In the genomic region with DNA sequence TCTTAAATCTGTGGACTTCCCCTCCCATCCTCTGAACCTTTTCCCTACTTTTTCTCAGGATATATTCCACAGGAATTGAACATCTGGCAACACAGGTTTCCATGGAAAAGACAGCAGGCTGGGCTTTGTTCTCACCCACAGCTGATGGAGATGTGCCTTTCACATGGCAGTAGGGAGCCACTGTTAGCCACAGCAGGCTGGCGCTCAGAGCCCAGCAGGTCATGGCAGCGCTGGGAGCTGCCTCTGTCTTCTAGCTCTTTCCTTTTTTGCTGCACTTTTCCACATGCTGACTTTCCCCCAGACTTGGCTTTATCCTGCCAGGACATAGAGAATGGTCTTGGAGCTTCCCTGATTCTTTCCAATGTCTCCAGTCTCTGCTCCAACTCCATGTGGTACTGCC, we compare ENCODE assay signal across 18 cellular contexts.
A peak's percentile ranks its signal among the peaks of the same experiment; 100 is the strongest.
DNase-seq lines count a peak whose midpoint lies in the region; TF ChIP-seq lines count a peak whose summit lies in the region.
"Had no signal": no experiment of that assay in that cellular context is flagged by ENCODE, and none has a peak within 500 bp of the region (broad histone marks: within the 10 kb centered on the region; RNA-seq: fewer than 3 reads in every experiment).

No MANE protein-coding gene starts in this region.

- H3K4me1 ChIP-seq in H9 (ENCODE audit: insufficient read depth, low read length) (peaks cover 5% of the 10 kb centered on the region; the same call in 1 of the 2 replicates), HUES64 (ENCODE audit: insufficient read depth, low read length) (peaks cover 41% of the 10 kb centered on the region), endodermal cell (ENCODE audit: control insufficient read depth, insufficient read depth, low read length) (peaks cover 3% of the 10 kb centered on the region)

- H3K9me3 ChIP-seq in H9 (ENCODE audit: control insufficient read depth, low read depth, low read length) = no peaks in the 10 kb centered on the region
- peaks cover 4% of the 10 kb centered on the region; the same call in 1 of the 2 replicates for H3K9me3 ChIP-seq in HUES64 (ENCODE audit: insufficient read depth, low read depth, low read length)
- peaks cover 9% of the 10 kb centered on the region for H3K9me3 ChIP-seq in endodermal cell (ENCODE audit: control insufficient read depth, low read length)

- no peaks in the 10 kb centered on the region for H3K27me3 Mint-ChIP-seq in H9 (ENCODE audit: low read depth)
- H3K27me3 Mint-ChIP-seq in endodermal cell (ENCODE audit: insufficient read depth) = peaks cover 13% of the 10 kb centered on the region
- H3K27me3 Mint-ChIP-seq in osteocyte (ENCODE audit: unreplicated experiment) = peaks cover 6% of the 10 kb centered on the region

- H2BK20ac ChIP-seq in H9 (ENCODE audit: low read depth, low read length, poor library complexity, severe bottlenecking) = no peak overlapping the region

- H3K27ac Mint-ChIP-seq in H9 = peak overlapping the region; percentile 52 to 92 (median 83); a peak in 5 of 7 replicates
- no peak overlapping the region for H3K27ac Mint-ChIP-seq in endodermal cell
- no peak overlapping the region for H3K27ac Mint-ChIP-seq in osteocyte (ENCODE audit: unreplicated experiment)

- no peaks in the 10 kb centered on the region for H3K79me2 ChIP-seq in H9 (ENCODE audit: insufficient read depth, low read length)

- no peak overlapping the region for H3K4me2 ChIP-seq in H9 (ENCODE audit: insufficient read depth, insufficient read length, low read length)

- H3K79me1 ChIP-seq in H9 (ENCODE audit: insufficient read depth, low read depth, low read length, poor library complexity, severe bottlenecking) = no peaks in the 10 kb centered on the region

- DNase-seq in H9 (no peak), endodermal cell (peak; percentile 46), osteocyte (ENCODE audit: extremely low spot score, unreplicated experiment) (peak; percentile 32), NCI-H1694 (lab: John Stamatoyannopoulos, UW) (no peak), hypothalamus (lab: John Stamatoyannopoulos, UW) (no peak), NCI-H1930 (lab: John Stamatoyannopoulos, UW) (no peak)
- DNase-seq: C1 segment of cervical spinal cord; CD4-positive, alpha-beta memory T cell; COR-L47; KBM-7; MV-4-11; NCI-H1105 treated with DMSO at 0.1 percent for 48 hours; NCI-H187; NCI-H510A; NCI-H774; SIG-M5 had no signal

- H2BK15ac ChIP-seq in H9 (ENCODE audit: low read depth, low read length) = no peak overlapping the region

- WGBS in H9 (ENCODE audit: extremely low coverage, insufficient read length, low lambda C conversion rate) = no CpG with 5 or more reads among the region's 2 CpGs
- 45% methylated on average over 2 of the region's 2 CpGs for WGBS in HUES64
- 44 to 55% methylated on average over 2 of the region's 2 CpGs for WGBS in endodermal cell (ENCODE audit: insufficient coverage in 1 of 2, insufficient read length in 1 of 2), 2 experiments

- H3K9ac ChIP-seq in H9 (ENCODE audit: extremely low read depth, insufficient read length, low read length) (no peak overlapping the region), HUES64 (ENCODE audit: low read depth, low read length) (no peak overlapping the region), endodermal cell (ENCODE audit: extremely low read depth, low read length, poor library complexity, severe bottlenecking) (no peak overlapping the region)

- no peak overlapping the region for H3K18ac ChIP-seq in H9 (ENCODE audit: insufficient read length, low read depth, low read length)

- no peak overlapping the region for H2AFZ ChIP-seq in H9 (ENCODE audit: low read length)

- no peak overlapping the region for H2BK5ac ChIP-seq in H9 (ENCODE audit: insufficient read length, low read length)

- H3K4me1 Mint-ChIP-seq in H9 (peaks cover 77 to 82% of the 10 kb centered on the region in 2 experiments), endodermal cell (peaks cover 44% of the 10 kb centered on the region), osteocyte (ENCODE audit: unreplicated experiment) (no peaks in the 10 kb centered on the region)
- H3K4me1 Mint-ChIP-seq: CD4-positive, alpha-beta memory T cell had no signal

- H4K8ac ChIP-seq in H9 (replicated peaks; ENCODE audit: insufficient read length, low read depth, low read length) = no peak overlapping the region

- H3K9me3 Mint-ChIP-seq in H9 = peaks cover 0 to 24% of the 10 kb centered on the region in 2 experiments; a peak in 4 of 5 replicates
- H3K9me3 Mint-ChIP-seq in endodermal cell = peaks cover 6% of the 10 kb centered on the region
- no peaks in the 10 kb centered on the region for H3K9me3 Mint-ChIP-seq in osteocyte (ENCODE audit: unreplicated experiment)

- H3K14ac ChIP-seq in H9 (ENCODE audit: insufficient read depth, low read length) = no peak overlapping the region; the same call in 1 of the 2 replicates

- no peak overlapping the region for H2BK12ac ChIP-seq in H9 (ENCODE audit: insufficient read length, low read depth, low read length)

- H3K27me3 ChIP-seq in H9 (ENCODE audit: insufficient read depth, low read length) (no peaks in the 10 kb centered on the region), HUES64 (ENCODE audit: insufficient read depth, low read length) (no peaks in the 10 kb centered on the region), endodermal cell (ENCODE audit: control insufficient read depth, insufficient read depth, low read length, poor library complexity, severe bottlenecking) (no peaks in the 10 kb centered on the region)

- no peak overlapping the region for H3K23ac ChIP-seq in H9 (ENCODE audit: insufficient read length, low read depth, low read length)

- no peak overlapping the region for H2BK120ac ChIP-seq in H9 (ENCODE audit: low read depth, low read length, poor library complexity, severe bottlenecking)

- H3K36me3 Mint-ChIP-seq in H9 (ENCODE audit: insufficient read depth in 1 of 3, low read depth in 3 of 3) (peaks cover 0 to 2% (median 0%) of the 10 kb centered on the region in 3 experiments; a peak in 1 of 7 replicates), endodermal cell (ENCODE audit: low read depth) (no peaks in the 10 kb centered on the region), osteocyte (ENCODE audit: unreplicated experiment) (no peaks in the 10 kb centered on the region)
- H3K36me3 Mint-ChIP-seq: CD4-positive, alpha-beta memory T cell had no signal

- no peak overlapping the region for H3K4me3 ChIP-seq in HUES64 (ENCODE audit: low read length)
- H3K4me3 ChIP-seq in endodermal cell (ENCODE audit: low read length) = no peak overlapping the region
- H3K4me3 ChIP-seq: SK-N-MC had no signal

- no peaks in the 10 kb centered on the region for H4K20me1 ChIP-seq in H9 (ENCODE audit: control insufficient read depth, insufficient read depth, insufficient read length)

- H2AK5ac ChIP-seq in H9 (ENCODE audit: insufficient read length, low read length) = no peak overlapping the region

- no peaks in the 10 kb centered on the region for H3K23me2 ChIP-seq in H9 (ENCODE audit: insufficient read length, low read depth, low read length, poor library complexity, severe bottlenecking)

- H3K36me3 ChIP-seq in HUES64 (ENCODE audit: insufficient read depth, low read length) (no peaks in the 10 kb centered on the region), endodermal cell (ENCODE audit: control insufficient read depth, insufficient read depth, low read length) (no peaks in the 10 kb centered on the region)

- no peak overlapping the region for H3K4ac ChIP-seq in H9 (ENCODE audit: low read depth, low read length)

- TF ChIP-seq CTCF in H9 (conservative IDR thresholded peaks at IDR 0.05) (no peak), endodermal cell (conservative IDR thresholded peaks at IDR 0.05) (no peak), osteocyte (IDR thresholded peaks at IDR 0.05) (no peak)

- no peak overlapping the region for H4K91ac ChIP-seq in H9 (ENCODE audit: insufficient read length, low read depth, low read length)

- H3K27ac ChIP-seq in H9 (ENCODE audit: insufficient read length, low read depth, low read length) (no peak overlapping the region), HUES64 (ENCODE audit: low read depth, low read length) (peak overlapping the region; percentile 79; the same call in 1 of the 2 replicates), endodermal cell (ENCODE audit: low read depth, low read length) (no peak overlapping the region)
- H3K27ac ChIP-seq: SK-N-MC had no signal

- no peak overlapping the region for H4K5ac ChIP-seq in H9 (ENCODE audit: insufficient read length, low read depth, low read length)

- peak overlapping the region; percentile 34 to 40; a peak in 2 of 5 replicates for H3K4me3 Mint-ChIP-seq in H9
- no peak overlapping the region for H3K4me3 Mint-ChIP-seq in endodermal cell
- H3K4me3 Mint-ChIP-seq in osteocyte (ENCODE audit: unreplicated experiment) = no peak overlapping the region
- H3K4me3 Mint-ChIP-seq: CD4-positive, alpha-beta memory T cell had no signal

- no peak overlapping the region for H3T11ph ChIP-seq in H9 (ENCODE audit: low read length)

- H3K56ac ChIP-seq in H9 (ENCODE audit: insufficient read length, low read depth, low read length) = no peak overlapping the region

Comparison
In these comparisons a context has a peak if more than half of its experiments do, and no peak if none do; other contexts are left out.
1. DNase-seq: peak in endodermal cell (single experiment) and osteocyte (single experiment); none in H9 (single experiment), NCI-H1694 (single experiment), hypothalamus (0 of 51) and NCI-H1930 (0 of 2).
2. H3K27ac Mint-ChIP-seq: peak in H9 (3 of 3); none in endodermal cell (single experiment) and osteocyte (single experiment).
3. H3K4me3 Mint-ChIP-seq: peak in H9 (2 of 2); none in endodermal cell (single experiment) and osteocyte (single experiment).